ENCODE assay signal across 10 cellular contexts in the genomic region with DNA sequence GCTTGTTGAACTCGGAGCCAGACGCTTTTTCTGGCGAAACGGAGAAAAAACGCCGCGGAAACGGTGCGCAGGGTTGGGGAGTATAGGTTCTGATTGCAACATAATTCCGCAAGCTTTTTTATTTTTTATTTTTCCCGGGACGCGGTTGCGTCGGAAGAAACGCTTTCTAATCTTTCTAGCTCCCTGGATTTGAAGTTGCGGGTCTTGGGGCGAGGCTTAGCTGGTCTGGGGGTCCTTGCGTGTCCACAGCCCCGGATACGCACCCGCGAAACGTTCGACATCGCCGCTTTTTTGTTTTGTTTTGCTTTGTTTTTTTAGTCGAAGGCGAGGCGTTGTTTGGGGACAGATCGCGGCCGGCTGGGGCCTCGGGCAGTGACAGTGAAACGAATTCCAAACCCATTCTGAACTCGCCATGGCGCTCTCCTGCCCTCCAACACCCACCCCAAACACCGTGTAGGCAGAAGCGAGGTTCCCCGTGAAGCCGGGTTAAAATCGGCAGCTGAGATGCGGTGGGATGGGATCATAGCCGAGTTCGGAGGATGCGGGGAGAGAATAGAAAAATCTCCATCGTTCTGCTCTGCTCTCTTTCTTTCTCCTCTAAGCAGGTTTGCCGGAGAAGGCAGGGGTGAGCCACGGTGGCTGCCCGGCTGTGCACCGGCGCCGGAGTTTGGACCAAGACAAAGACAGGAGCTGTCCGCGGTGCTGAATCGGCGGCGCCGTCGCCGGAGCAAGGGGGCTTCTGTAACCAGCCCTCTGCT. TPM values are rescaled to one million over a fixed set of nuclear protein-coding genes. Genes with fewer than 3 reads are reported as not detected.
A peak's percentile ranks its signal among the peaks of the same experiment; 100 is the strongest.
DNase-seq lines count a peak whose midpoint lies in the region; ATAC-seq lines count a peak whose summit lies in the region.
"Had no signal": no experiment of that assay in that cellular context is flagged by ENCODE, and none has a peak within 500 bp of the region (broad histone marks: within the 10 kb centered on the region; RNA-seq: fewer than 3 reads in every experiment).

No MANE protein-coding gene starts in this region.

- peak; percentile 45 for DNase-seq in DMS 273 (lab: John Stamatoyannopoulos, UW; ENCODE audit: unreplicated experiment)
- DNase-seq in DMS 273 treated with DMSO at 0.1 percent for 48 hours (lab: John Stamatoyannopoulos, UW) = no peak
- DNase-seq in activated CD4-positive, alpha-beta T cell treated with anti-CD3 and anti-CD28 coated beads for 48 hours = peak; percentile 59
- peak; percentile 41 for DNase-seq in germinal center (ENCODE audit: low spot score)
- peak; percentile 16 to 30 for DNase-seq in stimulated activated CD4-positive, alpha-beta T cell treated with anti-CD3 and anti-CD28 coated beads, Interleukin-1b, Interleukin-23, amount 100 ng/mL, for 4 hours (ENCODE audit: low read depth in 2 of 2)
- DNase-seq in GDM1 (lab: John Stamatoyannopoulos, UW) = no peak
- DNase-seq in G401 (ENCODE audit: low spot score) = no peak

- no peak for ATAC-seq in HG03520 (IDR thresholded peaks at IDR 0.05; ENCODE audit: unreplicated experiment)
- ATAC-seq: activated naive CD4-positive, alpha-beta T cell treated with anti-CD3 and anti-CD28 coated beads, Interleukin-2, amount 50 U/mL, for 72 hours had no signal

- in situ Hi-C loops in G401 (cut with HindIII; ENCODE audit: low sequenced_read_pairs) = no loop called here

RNA-seq across cellular contexts. Expression of gene LHX5, which starts 8.1 kb away (rescaled TPM):
- not detected in 2 replicates for total RNA-seq in G401 (2014; rRNA removed; shearing (Covaris generic))
- total RNA-seq: activated naive CD4-positive, alpha-beta T cell treated with anti-CD3 and anti-CD28 coated beads, Interleukin-2, amount 50 U/mL, for 72 hours; pulmonary artery endothelial cell had no signal

RNA-seq across cellular contexts. Expression of gene SDSL, which starts 57.6 kb away (rescaled TPM):
- 18.5 and 32.0 TPM in 2 replicates for total RNA-seq in G401 (2014; rRNA removed; shearing (Covaris generic))

Comparison
In these comparisons a context has a peak if more than half of its experiments do, and no peak if none do; other contexts are left out.
1. DNase-seq: peak in DMS 273 (single experiment), activated CD4-positive, alpha-beta T cell treated with anti-CD3 and anti-CD28 coated beads for 48 hours (single experiment), germinal center (single experiment) and stimulated activated CD4-positive, alpha-beta T cell treated with anti-CD3 and anti-CD28 coated beads, Interleukin-1b, Interleukin-23, amount 100 ng/mL, for 4 hours (2 of 2); none in DMS 273 treated with DMSO at 0.1 percent for 48 hours (single experiment), GDM1 (single experiment) and G401 (single experiment).